ENCODE assay signal across 18 cellular contexts in the genomic region with DNA sequence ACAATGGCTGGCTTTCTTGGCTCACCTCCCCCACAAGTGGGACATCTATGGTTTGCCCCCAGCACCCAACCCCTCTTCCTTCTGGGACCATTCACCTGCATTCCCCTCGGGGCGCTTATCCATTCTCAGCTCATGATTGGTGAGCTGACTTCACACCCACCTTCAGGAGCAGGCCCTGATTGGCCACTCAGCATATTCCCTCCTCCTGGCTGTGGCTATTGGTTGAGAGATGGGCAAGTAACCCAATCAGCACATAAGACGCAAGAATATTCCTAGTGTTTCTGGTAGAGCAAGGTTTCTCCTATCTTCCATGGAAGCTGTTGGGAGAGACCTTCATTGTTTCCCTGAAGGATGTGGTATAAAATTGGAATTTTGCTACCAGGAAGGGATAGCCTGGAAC. TPM values are rescaled to one million over a fixed set of nuclear protein-coding genes. Genes with fewer than 3 reads are reported as not detected.
DNase-seq lines count a peak whose midpoint lies in the region; ATAC-seq, FAIRE-seq and TF ChIP-seq lines count a peak whose summit lies in the region.
"Had no signal": no experiment of that assay in that cellular context is flagged by ENCODE, and none has a peak within 500 bp of the region (broad histone marks: within the 10 kb centered on the region; RNA-seq: fewer than 3 reads in every experiment).

No MANE protein-coding gene starts in this region.

- no peak overlapping the region for H3K9ac ChIP-seq in endodermal cell (ENCODE audit: extremely low read depth, low read length, poor library complexity, severe bottlenecking)
- H3K9ac ChIP-seq: BLaER1, KMS-11 had no signal

- H2AFZ ChIP-seq in osteoblast (ENCODE audit: low read length), result no peak overlapping the region

- H3K36me3 Mint-ChIP-seq in endodermal cell (ENCODE audit: low read depth), result no peaks in the 10 kb centered on the region
- H3K36me3 Mint-ChIP-seq: CD8-positive, alpha-beta T cell had no signal

- H3K27me3 ChIP-seq in endodermal cell (ENCODE audit: control insufficient read depth, insufficient read depth, low read length, poor library complexity, severe bottlenecking), result no peaks in the 10 kb centered on the region
- peaks cover 44% of the 10 kb centered on the region for H3K27me3 ChIP-seq in osteoblast (ENCODE audit: insufficient read depth, low read length)

- DNase-seq in GM12865 (ENCODE audit: low read depth) (peak; percentile 18), NAMALWA (ENCODE audit: low spot score) (peak; percentile 53), endodermal cell (peak; percentile 65), osteoblast (ENCODE audit: insufficient read length, low spot score, missing footprints) (peak; percentile 56), frontal cortex (ENCODE audit: low spot score in 2 of 2) (no peak), NCI-H446 (lab: John Stamatoyannopoulos, UW) (no peak)
- DNase-seq: CD8-positive, alpha-beta T cell; DMS79; NCI-H1417 treated with DMSO at 0.1 percent for 48 hours; NCI-H187 treated with DMSO at 0.1 percent for 48 hours; NCI-H226; NCI-H524 treated with DMSO at 0.1 percent for 48 hours had no signal

- H3K9me3 ChIP-seq in endodermal cell (ENCODE audit: control insufficient read depth, low read length), result no peaks in the 10 kb centered on the region
- no peaks in the 10 kb centered on the region for H3K9me3 ChIP-seq in osteoblast (ENCODE audit: low read depth, low read length)
- H3K9me3 ChIP-seq: BLaER1, HAP-1 had no signal

- no peaks in the 10 kb centered on the region for H3K9me3 Mint-ChIP-seq in endodermal cell
- H3K9me3 Mint-ChIP-seq: CD8-positive, alpha-beta T cell had no signal

- no peaks in the 10 kb centered on the region for H3K79me2 ChIP-seq in osteoblast (ENCODE audit: insufficient read depth, low read length)

- no peak overlapping the region for H3K4me2 ChIP-seq in osteoblast (ENCODE audit: insufficient read depth, low read length)
- H3K4me2 ChIP-seq: KMS-11 had no signal

- H3K27ac ChIP-seq in endodermal cell (ENCODE audit: low read depth, low read length) (no peak overlapping the region), osteoblast (ENCODE audit: low read depth, low read length) (no peak overlapping the region)
- H3K27ac ChIP-seq: BLaER1, KMS-11, SK-N-MC had no signal

- peaks cover 7% of the 10 kb centered on the region for H3K27me3 Mint-ChIP-seq in endodermal cell (ENCODE audit: insufficient read depth)

- no peaks in the 10 kb centered on the region for H4K20me1 ChIP-seq in osteoblast (ENCODE audit: insufficient read depth, low read length)

- peaks cover 12% of the 10 kb centered on the region for H3K4me1 ChIP-seq in endodermal cell (ENCODE audit: control insufficient read depth, insufficient read depth, low read length)
- no peaks in the 10 kb centered on the region for H3K4me1 ChIP-seq in osteoblast (ENCODE audit: insufficient read depth, low read length)
- H3K4me1 ChIP-seq: HAP-1 had no signal

- H3K4me1 Mint-ChIP-seq in endodermal cell, result peaks cover 34% of the 10 kb centered on the region

- TF ChIP-seq CTCF in GM12865 (IDR thresholded peaks at IDR 0.05; ENCODE audit: insufficient read depth, low read depth, low read length, missing control alignments), result no peak
- TF ChIP-seq CTCF in endodermal cell (conservative IDR thresholded peaks at IDR 0.05), result no peak
- TF ChIP-seq CTCF in osteoblast (IDR thresholded peaks at IDR 0.05; ENCODE audit: extremely low read depth, low read depth, low read length), result no peak

- H3K4me3 ChIP-seq in GM12865 (ENCODE audit: low read depth, low read length) (no peak overlapping the region), endodermal cell (ENCODE audit: low read length) (no peak overlapping the region), osteoblast (ENCODE audit: insufficient read depth, low read length) (no peak overlapping the region)
- H3K4me3 ChIP-seq: BLaER1, HAP-1, SK-N-MC had no signal

- ATAC-seq in HG02840 (IDR thresholded peaks at IDR 0.05; ENCODE audit: low FRiP score, unreplicated experiment), result no peak
- ATAC-seq: CD8-positive, alpha-beta T cell; HepG2 had no signal

- 93 to 100% methylated on average over 1 to 3 of the region's 3 CpGs for WGBS in endodermal cell (ENCODE audit: insufficient coverage in 1 of 2, insufficient read length in 1 of 2), 2 experiments

- H3K36me3 ChIP-seq in endodermal cell (ENCODE audit: control insufficient read depth, insufficient read depth, low read length) (no peaks in the 10 kb centered on the region), osteoblast (ENCODE audit: insufficient read depth, low read length) (no peaks in the 10 kb centered on the region)
- H3K36me3 ChIP-seq: BLaER1, HAP-1 had no signal

- no peak overlapping the region for H3K4me3 Mint-ChIP-seq in endodermal cell
- H3K4me3 Mint-ChIP-seq: CD8-positive, alpha-beta T cell had no signal

- H3K27ac Mint-ChIP-seq in endodermal cell, result no peak overlapping the region
- H3K27ac Mint-ChIP-seq: CD8-positive, alpha-beta T cell had no signal

- FAIRE-seq in frontal cortex (lab: Jason Lieb, UNC), result no peak
- FAIRE-seq: HepG2 had no signal

RNA-seq across cellular contexts. Expression of a gene that starts 22.7 kb away (rescaled TPM):
- total RNA-seq in endodermal cell (1 to 10 TPM in 1 of 2 donors, under 1 TPM in 1; 0.89 to 1.4 TPM), osteoblast (not detected in 2 replicates), frontal cortex (6.1 TPM)
- 3.4 TPM for polyA plus RNA-seq in endodermal cell (2013, experiment 1 of 2)
- 3.0 TPM for polyA plus RNA-seq in endodermal cell (2013, experiment 2 of 2)
- total RNA-seq: CD8-positive, alpha-beta T cell; HepG2 had no signal
- polyA plus RNA-seq: HepG2 had no signal

Comparison
In these comparisons a context has a peak if more than half of its experiments do, and no peak if none do; other contexts are left out.
1. DNase-seq: peak in GM12865 (single experiment), NAMALWA (single experiment), endodermal cell (single experiment) and osteoblast (single experiment); none in frontal cortex (0 of 2) and NCI-H446 (0 of 2).